ENCODE assay signal across 2 cellular contexts in genomic region chr15:48414015-48414414, GRCh38.
TF ChIP-seq lines count a peak whose summit lies in the region.

No MANE protein-coding gene starts in this region.

TF ChIP-seq in IMR-90, 13 proteins besides CTCF, POLR2A, EP300 and RAD21:
- TF ChIP-seq NFE2L2 (IDR thresholded peaks at IDR 0.05; ENCODE audit: low read depth, low read length) (no peak), MAFK (IDR thresholded peaks at IDR 0.05; ENCODE audit: low read depth, low read length) (no peak), SMC3 (IDR thresholded peaks at IDR 0.05; ENCODE audit: low read depth, low read length) (no peak), ELK1 (IDR thresholded peaks at IDR 0.05; ENCODE audit: borderline replicate concordance, low read depth, low read length) (no peak), RFX5 (IDR thresholded peaks at IDR 0.05; ENCODE audit: low read depth, low read length) (no peak), FOS (IDR thresholded peaks at IDR 0.05; ENCODE audit: low read depth, low read length) (0 out of 2 replicates have a peak, but pooled peaks have one; percentile 14)
TF ChIP-seq in IMR-90: peak in this region for 1.

TF ChIP-seq in endothelial cell of umbilical vein, 7 proteins besides CTCF, POLR2A, EP300 and RAD21:
- no peak for TF ChIP-seq FOS (IDR thresholded peaks at IDR 0.05; ENCODE audit: borderline replicate concordance, insufficient read depth, low read length)
- TF ChIP-seq JUN (IDR thresholded peaks at IDR 0.05; ENCODE audit: borderline replicate concordance, insufficient read depth, insufficient read length, low read depth) = no peak
- no peak for TF ChIP-seq GATA2 (IDR thresholded peaks at IDR 0.05; ENCODE audit: insufficient read depth, insufficient read length, low read depth, low read length)
- TF ChIP-seq POLR2AphosphoS5 (IDR thresholded peaks at IDR 0.05; ENCODE audit: insufficient read depth, low read depth, low read length) = no peak
- TF ChIP-seq MAX (IDR thresholded peaks at IDR 0.05; ENCODE audit: insufficient read depth, insufficient read length) = no peak
- no peak for TF ChIP-seq EZH2 (IDR thresholded peaks at IDR 0.05; ENCODE audit: borderline replicate concordance, low read depth, low read length, severe bottlenecking)
- no peak for TF ChIP-seq MYC (IDR thresholded peaks at IDR 0.05; ENCODE audit: low read depth, low read length)
